11 cellular contexts compared by ENCODE assay signal in genomic region chr5:141096181-141096580, GRCh38. TPM values are rescaled to one million over a fixed set of nuclear protein-coding genes. Genes with fewer than 3 reads are reported as not detected.
"Had no signal": no experiment of that assay in that cellular context is flagged by ENCODE, and none has a peak within 500 bp of the region (broad histone marks: within the 10 kb centered on the region; RNA-seq: fewer than 3 reads in every experiment).

No MANE protein-coding gene starts in this region.

RNA-seq across cellular contexts. Expression of gene PCDHB2, which starts 1.8 kb away (rescaled TPM):
- total RNA-seq: natural killer cell had no signal
- polyA plus RNA-seq: naive thymus-derived CD4-positive, alpha-beta T cell had no signal

RNA-seq across cellular contexts. Expression of gene PCDHB3, which starts 4.1 kb away (rescaled TPM):
- total RNA-seq: naive thymus-derived CD4-positive, alpha-beta T cell; natural killer cell had no signal
- polyA plus RNA-seq: naive thymus-derived CD4-positive, alpha-beta T cell had no signal

RNA-seq across cellular contexts. Expression of gene PCDHB4, which starts 25.4 kb away (rescaled TPM):
- total RNA-seq: natural killer cell had no signal
- polyA plus RNA-seq: naive thymus-derived CD4-positive, alpha-beta T cell had no signal

RNA-seq across cellular contexts. Expression of gene PCDHB5, which starts 38.8 kb away (rescaled TPM):
- total RNA-seq: natural killer cell had no signal
- polyA plus RNA-seq: naive thymus-derived CD4-positive, alpha-beta T cell had no signal

RNA-seq across cellular contexts. Expression of gene PCDHB1, which starts 45.0 kb away (rescaled TPM):
- total RNA-seq: naive thymus-derived CD4-positive, alpha-beta T cell; natural killer cell; osteoblast; prostate gland; pulmonary artery endothelial cell; right atrium auricular region; spleen; suprapubic skin; transverse colon had no signal
- polyA plus RNA-seq: naive thymus-derived CD4-positive, alpha-beta T cell; ovary; smooth muscle cell; spleen had no signal
